In the genomic region with DNA sequence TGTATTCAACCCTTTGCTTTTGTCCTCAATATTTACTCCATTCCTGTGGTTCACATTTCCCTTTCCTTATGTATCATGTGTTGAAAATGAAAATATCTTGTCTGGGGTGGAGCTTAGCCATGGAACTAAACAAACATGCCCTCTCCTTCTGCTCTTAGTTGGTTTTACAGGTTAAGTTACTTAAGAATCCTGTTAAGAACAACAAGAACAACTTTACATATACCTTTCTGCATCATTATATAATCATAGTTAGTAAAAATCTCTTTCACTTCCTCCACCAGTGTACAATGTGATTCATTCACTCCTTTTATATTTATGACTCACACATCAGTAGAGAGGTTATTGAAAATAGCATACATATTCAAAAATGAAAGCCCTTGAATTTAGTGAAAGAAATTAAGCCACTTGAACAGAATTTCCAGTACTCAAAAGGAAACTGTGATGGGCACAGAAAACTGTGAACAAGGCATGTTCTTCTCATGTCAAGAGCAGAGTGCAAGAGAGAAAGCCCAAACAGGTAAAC, we compare ENCODE assay signal across 8 cellular contexts.
DNase-seq lines count a peak whose midpoint lies in the region; ATAC-seq, FAIRE-seq and TF ChIP-seq lines count a peak whose summit lies in the region.

No MANE protein-coding gene starts in this region.

- TF ChIP-seq POLR2A in GM18505 (IDR thresholded peaks at IDR 0.05; ENCODE audit: borderline replicate concordance, extremely low read depth, insufficient read depth, insufficient read length) = no peak

- H3K36me3 ChIP-seq in brain microvascular endothelial cell (replicated peaks) = no peaks in the 10 kb centered on the region

- no peak for FAIRE-seq in D721Med (lab: Jason Lieb, UNC)

- intact Hi-C loops in left ventricle myocardium superior (cut with micrococcal nuclease) = no loop called here

- peak; percentile 48 for DNase-seq in HT1080 (ENCODE audit: low read depth)
- DNase-seq in hepatic stellate cell (ENCODE audit: low spot score) = peak; percentile 4
- no peak for DNase-seq in left ventricle myocardium superior
- DNase-seq in D721Med (ENCODE audit: insufficient read length, low spot score) = no peak
- DNase-seq in brain microvascular endothelial cell = no peak
- DNase-seq in stimulated activated CD8-positive, alpha-beta memory T cell treated with anti-CD3 and anti-CD28 coated beads, Interleukin-4, amount 100 ng/mL, for 48 hours = no peak

- no peak overlapping the region for H3K27ac ChIP-seq in brain microvascular endothelial cell

- in situ Hi-C loops in brain microvascular endothelial cell (cut with HindIII; ENCODE audit: low pct_ligation_motif_present, low sequenced_read_pairs) = no loop called here

- TF ChIP-seq CTCF in D721Med (IDR thresholded peaks at IDR 0.05; ENCODE audit: insufficient read depth, missing control alignments) (no peak), brain microvascular endothelial cell (IDR thresholded peaks at IDR 0.05; ENCODE audit: low read depth, low read length, missing control alignments) (no peak)

- no peak overlapping the region for H3K4me3 ChIP-seq in brain microvascular endothelial cell (ENCODE audit: low read depth, low read length)

- ATAC-seq in GM18505 (IDR thresholded peaks at IDR 0.05; ENCODE audit: unreplicated experiment) (peak; percentile 96), GM21717 (IDR thresholded peaks at IDR 0.05; ENCODE audit: unreplicated experiment) (peak; percentile 96), left ventricle myocardium superior (no peak)

- no peaks in the 10 kb centered on the region for H3K27me3 ChIP-seq in brain microvascular endothelial cell (replicated peaks)

Comparison
In these comparisons a context has a peak if more than half of its experiments do, and no peak if none do; other contexts are left out.
1. DNase-seq: peak in HT1080 (single experiment) and hepatic stellate cell (single experiment); none in left ventricle myocardium superior (single experiment), D721Med (single experiment), brain microvascular endothelial cell (single experiment) and stimulated activated CD8-positive, alpha-beta memory T cell treated with anti-CD3 and anti-CD28 coated beads, Interleukin-4, amount 100 ng/mL, for 48 hours (single experiment).